Comparison of ENCODE assay signal across 19 cellular contexts in the genomic region with DNA sequence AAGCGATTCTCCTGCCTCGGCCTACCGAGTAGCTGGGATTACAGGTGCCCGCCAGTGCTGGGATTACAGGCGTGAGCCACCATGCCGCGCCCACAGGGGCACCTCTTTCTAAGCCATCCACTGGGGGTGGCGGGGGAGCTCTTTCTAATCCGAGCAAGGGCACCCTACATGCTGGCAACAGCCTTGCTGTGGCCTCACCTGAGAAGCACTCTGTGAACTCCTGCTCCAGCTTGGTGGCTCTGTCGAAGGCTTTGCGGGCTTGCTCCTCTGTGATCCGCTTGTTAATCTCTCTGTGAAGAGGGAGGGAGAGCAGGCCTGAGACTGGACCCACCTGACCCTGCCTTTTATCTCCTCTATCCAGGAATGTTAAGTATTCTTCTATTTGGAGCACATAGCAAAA.
"Had no signal": no experiment of that assay in that cellular context is flagged by ENCODE, and none has a peak within 500 bp of the region (broad histone marks: within the 10 kb centered on the region; RNA-seq: fewer than 3 reads in every experiment).

No MANE protein-coding gene starts in this region.

- H3K4me1 Mint-ChIP-seq: activated naive CD8-positive, alpha-beta T cell treated with anti-CD3 and anti-CD28 coated beads, Interleukin-2, amount 50 U/mL, for 24 hours had no signal

- DNase-seq: activated CD4-positive, CD25-positive, alpha-beta regulatory T cell treated with anti-CD3 and anti-CD28 coated beads, Interleukin-2, amount 50 U/mL, for 72 hours; activated CD8-positive, alpha-beta memory T cell treated with anti-CD3 and anti-CD28 coated beads for 24 hours; activated T-cell treated with anti-CD3 and anti-CD28 coated beads, Interleukin-2, amount 50 U/mL, for 4 hours; NCI-H1048; NCI-H187 treated with DMSO at 0.1 percent for 48 hours; NCI-H2081 treated with DMSO at 0.1 percent for 48 hours; NCI-H226; NCI-H510A; NCI-H526 treated with DMSO at 0.1 percent for 48 hours; NK-92 treated with Interleukin-12 subunit alpha and Interleukin-12 subunit beta, amount 100 ng/mL, for 24 hours; Peyer's patch had no signal

- H3K27me3 ChIP-seq: Peyer's patch, SJSA1 had no signal

- FAIRE-seq: K562 had no signal

- H3K27ac Mint-ChIP-seq: activated CD4-positive, alpha-beta memory T cell treated with anti-CD3 and anti-CD28 coated beads for 36 hours; activated CD4-positive, alpha-beta T cell treated with anti-CD3 and anti-CD28 coated beads, Interleukin-2, amount 10 ng/mL, durations not matched to agents 24 days and 14 days; activated naive CD8-positive, alpha-beta T cell treated with anti-CD3 and anti-CD28 coated beads, Interleukin-2, amount 50 U/mL, for 24 hours; T-helper 2 cell treated with Interferon-gamma antibody and Interleukin-4, amounts not matched to agents 5 μg/mL and 100 μg/mL, for 36 hours had no signal

- H3K36me3 Mint-ChIP-seq: activated CD4-positive, alpha-beta memory T cell treated with anti-CD3 and anti-CD28 coated beads for 36 hours; activated naive CD4-positive, alpha-beta T cell treated with anti-CD3 and anti-CD28 coated beads, Interleukin-2, amount 50 U/mL, for 72 hours had no signal

- H3K9me3 Mint-ChIP-seq: activated CD4-positive, alpha-beta memory T cell treated with anti-CD3 and anti-CD28 coated beads for 36 hours; activated CD4-positive, alpha-beta T cell treated with anti-CD3 and anti-CD28 coated beads, Interleukin-2, amount 10 ng/mL, durations not matched to agents 24 days and 14 days; activated naive CD4-positive, alpha-beta T cell treated with anti-CD3 and anti-CD28 coated beads, Interleukin-2, amount 50 U/mL, for 72 hours; activated naive CD8-positive, alpha-beta T cell treated with anti-CD3 and anti-CD28 coated beads, Interleukin-2, amount 50 U/mL, for 24 hours; activated T-cell treated with anti-CD3 and anti-CD28 coated beads, Interleukin-2, amount 50 U/mL, for 4 hours; T-helper 2 cell treated with Interferon-gamma antibody and Interleukin-4, amounts not matched to agents 5 μg/mL and 100 μg/mL, for 36 hours had no signal

- H3K4me1 ChIP-seq: Peyer's patch, SJSA1 had no signal

- H3K9me3 ChIP-seq: Peyer's patch, SJSA1 had no signal

- H3K27ac ChIP-seq: Peyer's patch, RWPE1, SJSA1 had no signal

- H3K4me3 Mint-ChIP-seq: activated CD4-positive, alpha-beta memory T cell treated with anti-CD3 and anti-CD28 coated beads for 36 hours; activated CD4-positive, alpha-beta T cell treated with anti-CD3 and anti-CD28 coated beads, Interleukin-2, amount 10 ng/mL, durations not matched to agents 24 days and 14 days; activated naive CD8-positive, alpha-beta T cell treated with anti-CD3 and anti-CD28 coated beads, Interleukin-2, amount 50 U/mL, for 24 hours; activated T-cell treated with anti-CD3 and anti-CD28 coated beads, Interleukin-2, amount 50 U/mL, for 4 hours; T-helper 2 cell treated with Interferon-gamma antibody and Interleukin-4, amounts not matched to agents 5 μg/mL and 100 μg/mL, for 36 hours had no signal

- H3K4me3 ChIP-seq: K562, Peyer's patch, SJSA1 had no signal

- H3K27me3 Mint-ChIP-seq: activated CD4-positive, alpha-beta memory T cell treated with anti-CD3 and anti-CD28 coated beads for 36 hours; activated CD4-positive, alpha-beta T cell treated with anti-CD3 and anti-CD28 coated beads, Interleukin-2, amount 10 ng/mL, durations not matched to agents 24 days and 14 days; activated naive CD8-positive, alpha-beta T cell treated with anti-CD3 and anti-CD28 coated beads, Interleukin-2, amount 50 U/mL, for 24 hours had no signal
